Comparison of ENCODE assay signal across 1 cellular context in genomic region chr22:22025320-22026156, GRCh38.
TF ChIP-seq lines count a peak whose summit lies in the region.

No MANE protein-coding gene starts in this region.

TF ChIP-seq in H1, 55 proteins besides CTCF, POLR2A, EP300 and RAD21 (continued from another document):
- TF ChIP-seq CHD7 (IDR thresholded peaks at IDR 0.05; ENCODE audit: insufficient replicate concordance, low read length) (no peak), CEBPB (IDR thresholded peaks at IDR 0.05; ENCODE audit: low read depth, low read length) (no peak), PHF8 (conservative IDR thresholded peaks at IDR 0.05; ENCODE audit: low read depth, low read length) (no peak), CBX8 (IDR thresholded peaks at IDR 0.05; ENCODE audit: borderline replicate concordance, low read depth, low read length) (no peak), BRCA1 (IDR thresholded peaks at IDR 0.05; ENCODE audit: low read depth, low read length) (no peak), SUZ12 (IDR thresholded peaks at IDR 0.05; ENCODE audit: low read length) (no peak), NRF1 (IDR thresholded peaks at IDR 0.05; ENCODE audit: low read depth, low read length) (no peak), KDM1A (IDR thresholded peaks at IDR 0.05; ENCODE audit: borderline replicate concordance, low read length) (no peak)
TF ChIP-seq in H1: peak in this region for 0.
